Comparison of ENCODE assay signal across 8 cellular contexts in the genomic region with DNA sequence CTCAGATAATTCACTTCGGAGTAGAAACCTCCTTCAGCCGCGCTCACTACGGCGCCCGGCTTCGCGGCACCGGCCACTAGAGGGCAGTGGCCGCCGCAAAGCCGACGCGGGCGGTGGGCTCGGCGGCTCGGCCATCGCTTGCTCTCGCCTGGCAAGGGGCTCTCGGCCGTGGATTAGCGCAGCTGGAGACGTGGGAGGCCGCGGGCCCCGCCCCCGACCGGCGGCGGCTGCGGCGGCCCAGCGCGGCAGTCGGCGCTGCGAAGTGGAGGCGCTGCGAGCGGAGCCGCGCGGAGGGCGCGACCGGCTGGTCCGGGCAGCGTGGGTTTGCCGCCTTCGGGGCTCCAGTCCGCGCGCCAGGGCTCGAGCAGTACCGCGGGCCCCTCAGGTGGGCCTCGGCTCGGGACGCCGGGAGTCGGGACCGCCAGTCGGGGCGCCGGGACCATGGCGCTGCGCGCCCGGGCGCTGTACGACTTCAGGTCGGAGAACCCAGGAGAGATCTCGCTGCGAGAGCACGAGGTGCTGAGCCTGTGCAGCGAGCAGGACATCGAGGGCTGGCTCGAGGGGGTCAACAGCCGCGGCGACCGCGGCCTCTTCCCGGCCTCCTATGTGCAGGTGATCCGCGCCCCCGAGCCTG. TPM values are rescaled to one million over a fixed set of nuclear protein-coding genes. Genes with fewer than 3 reads are reported as not detected.
A peak's percentile ranks its signal among the peaks of the same experiment; 100 is the strongest.
DNase-seq lines count a peak whose midpoint lies in the region; ATAC-seq and TF ChIP-seq lines count a peak whose summit lies in the region.

Gene SNX18 (plus strand): TSS at position 248 of the 634 bp plus-strand sequence. CDS start 194 bp downstream, at position 442.

- H3K27me3 ChIP-seq in DOHH2 (ENCODE audit: control insufficient read depth, low read length), result no peaks in the 10 kb centered on the region

- peak within 1 kb of the TSS; percentile 60 for H3K4me2 ChIP-seq in DOHH2 (ENCODE audit: low read length)

- peak within 1 kb of the TSS; percentile 87 for H3K4me3 Mint-ChIP-seq in natural killer cell treated with Interleukin-12 subunit alpha and Interleukin-12 subunit beta and Interleukin-15 and Interleukin-18, amount 100 ng/mL, for 72 hours

- no peak within 1 kb of the TSS for H3K27ac ChIP-seq in DOHH2 (ENCODE audit: low read depth, low read length)
- peak within 1 kb of the TSS; percentile 58 for H3K27ac ChIP-seq in KOPT-K1 (ENCODE audit: low read depth, low read length, poor library complexity, severe bottlenecking)

- TF ChIP-seq CTCF in DOHH2 (IDR thresholded peaks at IDR 0.05; ENCODE audit: low read depth, low read length, poor library complexity, severe bottlenecking) (peak; percentile 84), fibroblast of mammary gland (conservative IDR thresholded peaks at IDR 0.05; ENCODE audit: control insufficient read depth, insufficient read depth, low read depth, low read length) (peak; percentile 59)

- H4K20me1 ChIP-seq in DOHH2 (ENCODE audit: control insufficient read depth, insufficient read depth, low read depth, low read length), result no peaks in the 10 kb centered on the region

- peak within 1 kb of the TSS; percentile 82 for H3K4me3 ChIP-seq in DOHH2 (ENCODE audit: low read length)
- peak within 1 kb of the TSS; percentile 62 for H3K4me3 ChIP-seq in fibroblast of mammary gland (ENCODE audit: control insufficient read depth, low read depth, low read length)

- no peaks in the 10 kb centered on the region for H3K27me3 Mint-ChIP-seq in natural killer cell treated with Interleukin-12 subunit alpha and Interleukin-12 subunit beta and Interleukin-15 and Interleukin-18, amount 100 ng/mL, for 72 hours

- H3F3A ChIP-seq in DOHH2 (ENCODE audit: control insufficient read depth, insufficient read depth), result no peaks in the 10 kb centered on the region

- H3K4me1 Mint-ChIP-seq in natural killer cell treated with Interleukin-12 subunit alpha and Interleukin-12 subunit beta and Interleukin-15 and Interleukin-18, amount 100 ng/mL, for 72 hours (ENCODE audit: low read depth in 2 of 2), result peaks cover 35 to 48% of the 10 kb centered on the region in 2 donors

- H3K9me3 Mint-ChIP-seq in natural killer cell treated with Interleukin-12 subunit alpha and Interleukin-12 subunit beta and Interleukin-15 and Interleukin-18, amount 100 ng/mL, for 72 hours, result no peaks in the 10 kb centered on the region

- H3K27ac Mint-ChIP-seq in natural killer cell treated with Interleukin-12 subunit alpha and Interleukin-12 subunit beta and Interleukin-15 and Interleukin-18, amount 100 ng/mL, for 72 hours, result peak within 1 kb of the TSS; percentile 65 to 95

- H3K36me3 Mint-ChIP-seq in natural killer cell treated with Interleukin-12 subunit alpha and Interleukin-12 subunit beta and Interleukin-15 and Interleukin-18, amount 100 ng/mL, for 72 hours, result peaks cover 6% of the 10 kb centered on the region

- H3K4me1 ChIP-seq in DOHH2 (ENCODE audit: control insufficient read depth, low read length), result peaks cover 29% of the 10 kb centered on the region

- H3K36me3 ChIP-seq in DOHH2 (ENCODE audit: control insufficient read depth, low read length) (no peaks in the 10 kb centered on the region), KOPT-K1 (ENCODE audit: insufficient read depth, low read length) (no peaks in the 10 kb centered on the region)

- peaks cover 2% of the 10 kb centered on the region for H3K79me2 ChIP-seq in DOHH2 (ENCODE audit: control insufficient read depth, low read length)

- H3K9me3 ChIP-seq in DOHH2 (ENCODE audit: control insufficient read depth, insufficient read depth, low read length), result no peaks in the 10 kb centered on the region
- no peaks in the 10 kb centered on the region for H3K9me3 ChIP-seq in KOPT-K1 (ENCODE audit: insufficient read depth, low read length, poor library complexity, severe bottlenecking)

- H3K9me2 ChIP-seq in DOHH2 (replicated peaks; ENCODE audit: control insufficient read depth, low read length), result no peaks in the 10 kb centered on the region

- ATAC-seq in GM21786 (IDR thresholded peaks at IDR 0.05; ENCODE audit: unreplicated experiment), result peak; percentile 95
- peak; percentile 93 to 96 for ATAC-seq in natural killer cell treated with Interleukin-12 subunit alpha and Interleukin-12 subunit beta and Interleukin-15 and Interleukin-18, amount 100 ng/mL, for 72 hours

- DNase-seq in RPMI8226 (peak; percentile 98), fibroblast of mammary gland (ENCODE audit: low read depth) (peak; percentile 89)
- peak; percentile 83 to 89 for DNase-seq in activated T-helper 1 cell treated with anti-CD3 and anti-CD28 coated beads, Interleukin-2, amount 50 U/mL, for 16 hours (ENCODE audit: low read depth in 1 of 2, low spot score in 1 of 2)
- DNase-seq in natural killer cell treated with Interleukin-12 subunit alpha and Interleukin-12 subunit beta and Interleukin-15 and Interleukin-18, amount 100 ng/mL, for 72 hours (ENCODE audit: low spot score), result peak; percentile 96
- peak; percentile 93 for DNase-seq in stimulated activated naive CD4-positive, alpha-beta T cell treated with Interleukin-2 at 50 U/mL for 16 hours (lab: John Stamatoyannopoulos, UW)

RNA-seq across cellular contexts. Expression of gene SNX18, which starts in this region (rescaled TPM):
- 10 to 100 TPM; 19.8 to 31.8 TPM for total RNA-seq in natural killer cell treated with Interleukin-12 subunit alpha and Interleukin-12 subunit beta and Interleukin-15 and Interleukin-18, amount 100 ng/mL, for 72 hours
